ENCODE assay signal across 22 cellular contexts in the genomic region with DNA sequence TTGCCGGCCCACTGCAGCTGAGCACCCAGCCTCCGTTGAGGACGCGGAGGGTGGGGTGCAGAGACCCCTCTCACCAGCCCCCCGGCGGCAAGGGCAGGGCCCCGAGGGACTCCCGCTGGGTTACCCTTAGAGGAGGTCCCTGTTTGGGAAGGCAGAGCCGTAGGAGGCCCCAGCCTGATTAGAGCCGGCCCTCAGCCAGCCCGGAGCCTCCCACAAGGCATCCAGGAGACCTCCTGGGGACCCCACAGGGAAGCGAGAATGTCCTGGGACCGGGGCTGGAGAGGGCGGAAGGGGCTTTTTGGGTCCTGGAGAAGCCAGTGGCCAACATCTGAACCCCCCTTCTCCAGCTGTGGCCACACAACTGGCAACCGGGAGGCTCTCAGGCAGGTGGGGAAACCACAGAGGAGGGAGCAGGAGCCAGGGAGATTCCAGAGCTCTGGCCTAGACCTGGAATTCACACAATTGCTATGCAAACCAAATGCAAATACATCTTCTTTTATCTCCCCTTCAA. TPM values are rescaled to one million over a fixed set of nuclear protein-coding genes. Genes with fewer than 3 reads are reported as not detected.
DNase-seq lines count a peak whose midpoint lies in the region; ATAC-seq, FAIRE-seq and TF ChIP-seq lines count a peak whose summit lies in the region.
"Had no signal": no experiment of that assay in that cellular context is flagged by ENCODE, and none has a peak within 500 bp of the region (broad histone marks: within the 10 kb centered on the region; RNA-seq: fewer than 3 reads in every experiment).

No MANE protein-coding gene starts in this region.

- DNase-seq in stimulated activated naive CD8-positive, alpha-beta T cell treated with anti-CD3 and anti-CD28 coated beads, Interleukin-15, amount 100 ng/mL, for 72 hours = no peak
- DNase-seq in stimulated activated naive CD8-positive, alpha-beta T cell treated with anti-CD3 and anti-CD28 coated beads, Interleukin-15, Interleukin-2, amounts not matched to agents 100 U/mL and 50 U/mL, for 24 hours = no peak
- DNase-seq in bronchial epithelial cell (ENCODE audit: low read depth) (no peak), upper lobe of right lung (no peak), SW 1271 (lab: John Stamatoyannopoulos, UW) (no peak), posterior vena cava (ENCODE audit: low spot score) (no peak)
- DNase-seq in CD4-positive, alpha-beta T cell = no peak
- DNase-seq: 8988T; activated CD4-positive, alpha-beta T cell treated with anti-CD3 and anti-CD28 coated beads for 4 hours; activated gamma-delta T cell; anterior cingulate cortex; cortex of kidney; naive thymus-derived CD4-positive, alpha-beta T cell; Right ventricle myocardium superior; stimulated activated CD4-positive, alpha-beta T cell treated with anti-CD3 and anti-CD28 coated beads, Interleukin-12 subunit alpha, Interleukin-12 subunit beta, amount 100 ng/mL, for 4 hours; stimulated activated naive B cell treated with anti-CD40 and anti-IgM and Interleukin-4, amounts not matched to agents 10 μg/mL and 1 μg/mL and 100 μg/mL, for 72 hours had no signal

- H3K27ac ChIP-seq in iPS-20b (ENCODE audit: low read length) (no peak overlapping the region), upper lobe of right lung (no peak overlapping the region)
- H3K27ac ChIP-seq in CD4-positive, alpha-beta T cell (ENCODE audit: low read depth, low read length) = no peak overlapping the region
- H3K27ac ChIP-seq: heart left ventricle had no signal

- peaks cover 4% of the 10 kb centered on the region for H3K27me3 ChIP-seq in bronchial epithelial cell (ENCODE audit: control insufficient read depth, insufficient read depth, low read length)
- H3K27me3 ChIP-seq in iPS-20b (ENCODE audit: insufficient read depth, low read length) = peaks cover 70% of the 10 kb centered on the region
- peaks cover 25% of the 10 kb centered on the region for H3K27me3 ChIP-seq in upper lobe of right lung
- peaks cover 42% of the 10 kb centered on the region for H3K27me3 ChIP-seq in CD4-positive, alpha-beta T cell (ENCODE audit: control insufficient read depth, insufficient read depth, low read length)

- H3K9me3 ChIP-seq in iPS-20b (ENCODE audit: insufficient read depth, low read depth, low read length) = no peaks in the 10 kb centered on the region
- H3K9me3 ChIP-seq in upper lobe of right lung = no peaks in the 10 kb centered on the region
- H3K9me3 ChIP-seq in CD4-positive, alpha-beta T cell (ENCODE audit: control insufficient read depth, low read length) = no peaks in the 10 kb centered on the region
- H3K9me3 ChIP-seq: heart left ventricle had no signal

- no peaks in the 10 kb centered on the region for H3K36me3 ChIP-seq in bronchial epithelial cell (ENCODE audit: control insufficient read depth, insufficient read depth, low read length)
- H3K36me3 ChIP-seq in iPS-20b (ENCODE audit: insufficient read depth, low read depth, low read length) = no peaks in the 10 kb centered on the region
- no peaks in the 10 kb centered on the region for H3K36me3 ChIP-seq in upper lobe of right lung
- H3K36me3 ChIP-seq: heart left ventricle had no signal

- no peak overlapping the region for H3K4me3 Mint-ChIP-seq in stimulated activated naive CD8-positive, alpha-beta T cell treated with anti-CD3 and anti-CD28 coated beads, Interleukin-15, amount 100 ng/mL, for 72 hours
- H3K4me3 Mint-ChIP-seq in CD4-positive, alpha-beta T cell = no peak overlapping the region
- H3K4me3 Mint-ChIP-seq: naive thymus-derived CD4-positive, alpha-beta T cell; stimulated activated naive B cell treated with anti-CD40 and anti-IgM and Interleukin-4, amounts not matched to agents 10 μg/mL and 1 μg/mL and 100 μg/mL, for 72 hours had no signal

- TF ChIP-seq CTCF in bronchial epithelial cell (IDR thresholded peaks at IDR 0.05; ENCODE audit: insufficient read depth, low read length, severe bottlenecking) = no peak
- TF ChIP-seq CTCF in upper lobe of right lung (IDR thresholded peaks at IDR 0.05) = no peak
- TF ChIP-seq CTCF in CD4-positive, alpha-beta T cell (IDR thresholded peaks at IDR 0.05) = no peak

- H3K4me1 Mint-ChIP-seq in stimulated activated naive CD8-positive, alpha-beta T cell treated with anti-CD3 and anti-CD28 coated beads, Interleukin-15, amount 100 ng/mL, for 72 hours = no peaks in the 10 kb centered on the region
- no peaks in the 10 kb centered on the region for H3K4me1 Mint-ChIP-seq in CD4-positive, alpha-beta T cell (ENCODE audit: low read depth)

- H3K9me3 Mint-ChIP-seq in stimulated activated naive CD8-positive, alpha-beta T cell treated with anti-CD3 and anti-CD28 coated beads, Interleukin-15, amount 100 ng/mL, for 72 hours = no peaks in the 10 kb centered on the region
- no peaks in the 10 kb centered on the region for H3K9me3 Mint-ChIP-seq in CD4-positive, alpha-beta T cell
- H3K9me3 Mint-ChIP-seq: naive thymus-derived CD4-positive, alpha-beta T cell; stimulated activated naive B cell treated with anti-CD40 and anti-IgM and Interleukin-4, amounts not matched to agents 10 μg/mL and 1 μg/mL and 100 μg/mL, for 72 hours had no signal

- POLR2A ChIA-PET in CD4-positive, alpha-beta T cell (lab: Charles Lee) = no interaction called here

- peak; percentile 23 for ATAC-seq in stimulated activated naive CD8-positive, alpha-beta T cell treated with anti-CD3 and anti-CD28 coated beads, Interleukin-15, amount 100 ng/mL, for 72 hours
- no peak for ATAC-seq in stimulated activated naive CD8-positive, alpha-beta T cell treated with anti-CD3 and anti-CD28 coated beads, Interleukin-15, Interleukin-2, amounts not matched to agents 100 U/mL and 50 U/mL, for 24 hours
- no peak for ATAC-seq in upper lobe of right lung
- ATAC-seq in CD4-positive, alpha-beta T cell (ENCODE audit: poor library complexity) = no peak
- ATAC-seq: heart left ventricle; left lobe of liver; naive thymus-derived CD4-positive, alpha-beta T cell had no signal

- FAIRE-seq in bronchial epithelial cell (lab: Jason Lieb, UNC) = no peak

- intact Hi-C loops in upper lobe of right lung (cut with DNase I) (no loop called here), posterior vena cava (cut with DNase I) (no loop called here)
- intact Hi-C loops in CD4-positive, alpha-beta T cell (cut with DNase I, micrococcal nuclease) = no loop called here

- peaks cover 18% of the 10 kb centered on the region; the same call in 1 of the 2 replicates for H3K4me1 ChIP-seq in iPS-20b (ENCODE audit: insufficient read depth, low read length)
- no peaks in the 10 kb centered on the region for H3K4me1 ChIP-seq in upper lobe of right lung

- CTCF ChIA-PET in CD4-positive, alpha-beta T cell (lab: Charles Lee) = interaction anchor here (1.2 kb wide), 1 partner anchor 31 kb away, joined by 4 read pairs; a partner anchor contains a TSS

- no peak overlapping the region for H3K9ac ChIP-seq in iPS-20b (ENCODE audit: low read depth, low read length)

- no peaks in the 10 kb centered on the region for H3K36me3 Mint-ChIP-seq in CD4-positive, alpha-beta T cell (ENCODE audit: low read depth)
- H3K36me3 Mint-ChIP-seq: CD14-positive monocyte; stimulated activated naive B cell treated with anti-CD40 and anti-IgM and Interleukin-4, amounts not matched to agents 10 μg/mL and 1 μg/mL and 100 μg/mL, for 72 hours had no signal

- H3K27me3 Mint-ChIP-seq in stimulated activated naive CD8-positive, alpha-beta T cell treated with anti-CD3 and anti-CD28 coated beads, Interleukin-15, amount 100 ng/mL, for 72 hours = peaks cover 65% of the 10 kb centered on the region
- H3K27me3 Mint-ChIP-seq in CD4-positive, alpha-beta T cell = peaks cover 76% of the 10 kb centered on the region

- H3K4me3 ChIP-seq in bronchial epithelial cell (ENCODE audit: low read depth, low read length) (peak overlapping the region; percentile 20), iPS-20b (ENCODE audit: low read length) (peak overlapping the region; percentile 62; the same call in 1 of the 2 replicates), upper lobe of right lung (peak overlapping the region; percentile 21)
- H3K4me3 ChIP-seq: heart left ventricle had no signal

- H3K27ac Mint-ChIP-seq in stimulated activated naive CD8-positive, alpha-beta T cell treated with anti-CD3 and anti-CD28 coated beads, Interleukin-15, amount 100 ng/mL, for 72 hours = no peak overlapping the region
- no peak overlapping the region for H3K27ac Mint-ChIP-seq in CD4-positive, alpha-beta T cell
- H3K27ac Mint-ChIP-seq: naive thymus-derived CD4-positive, alpha-beta T cell; stimulated activated naive B cell treated with anti-CD40 and anti-IgM and Interleukin-4, amounts not matched to agents 10 μg/mL and 1 μg/mL and 100 μg/mL, for 72 hours had no signal

RNA-seq across cellular contexts. Expression of a gene that starts 21.7 kb away (rescaled TPM):
- total RNA-seq in bronchial epithelial cell = 0.79 and 2.4 TPM in 2 replicates
- total RNA-seq in upper lobe of right lung = 8.5 TPM
- total RNA-seq in posterior vena cava = under 1 TPM; 0.19 to 0.48 TPM
- total RNA-seq in CD4-positive, alpha-beta T cell = under 1 TPM; 0.17 to 0.27 TPM
- total RNA-seq: T-helper 2 cell treated with Interferon-gamma antibody and Interleukin-4, amounts not matched to agents 100 ng/mL and 5 ng/mL, for 36 hours had no signal

RNA-seq across cellular contexts. Expression of a gene that starts 23.3 kb away (rescaled TPM):
- total RNA-seq in bronchial epithelial cell (1.1 and 1.7 TPM in 2 replicates), upper lobe of right lung (16.9 TPM), posterior vena cava (10 to 100 TPM; 13.0 to 15.8 TPM)
- total RNA-seq in CD4-positive, alpha-beta T cell = 10 to 100 TPM; 19.9 to 21.5 TPM

RNA-seq across cellular contexts. Expression of a gene that starts 31.6 kb away (rescaled TPM):
- 23.7 and 28.2 TPM in 2 replicates for total RNA-seq in bronchial epithelial cell
- total RNA-seq in upper lobe of right lung = 30.5 TPM
- 10 to 100 TPM; 13.3 to 17.8 TPM for total RNA-seq in posterior vena cava
- total RNA-seq in CD4-positive, alpha-beta T cell = 10 to 100 TPM; 15.3 to 17.2 TPM

RNA-seq across cellular contexts. Expression of a gene that starts 41.2 kb away (rescaled TPM):
- not detected in 2 replicates for total RNA-seq in bronchial epithelial cell
- 1.1 TPM for total RNA-seq in upper lobe of right lung
- total RNA-seq in posterior vena cava = not detected
- under 1 TPM; 0.42 to 0.85 TPM for total RNA-seq in CD4-positive, alpha-beta T cell
- total RNA-seq: urinary bladder had no signal

RNA-seq across cellular contexts. Expression of a gene that starts 41.4 kb away (rescaled TPM):
- total RNA-seq in bronchial epithelial cell (9.6 and 14.0 TPM in 2 replicates), upper lobe of right lung (29.2 TPM), posterior vena cava (10 to 100 TPM; 23.9 to 28.6 TPM)
- total RNA-seq in CD4-positive, alpha-beta T cell = 10 to 100 TPM; 49.0 to 51.4 TPM
